17 cellular contexts compared by ENCODE assay signal in genomic region chr13:21234537-21234936, GRCh38. TPM values are rescaled to one million over a fixed set of nuclear protein-coding genes. Genes with fewer than 3 reads are reported as not detected.
DNase-seq lines count a peak whose midpoint lies in the region; ATAC-seq, FAIRE-seq and TF ChIP-seq lines count a peak whose summit lies in the region.
"Had no signal": no experiment of that assay in that cellular context is flagged by ENCODE, and none has a peak within 500 bp of the region (broad histone marks: within the 10 kb centered on the region; RNA-seq: fewer than 3 reads in every experiment).

No MANE protein-coding gene starts in this region.

- ATAC-seq in omental fat pad (ENCODE audit: low FRiP score), result no peak
- ATAC-seq: stimulated activated naive CD8-positive, alpha-beta T cell treated with anti-CD3 and anti-CD28 coated beads, Interleukin-15, Interleukin-2, amounts not matched to agents 100 U/mL and 50 U/mL, for 24 hours had no signal

- H3K18ac ChIP-seq in mesenchymal stem cell (ENCODE audit: low read depth in 1 of 2, low read length in 2 of 2), result no peak overlapping the region

- H2BK120ac ChIP-seq in mesenchymal stem cell (ENCODE audit: low read depth, low read length), result no peak overlapping the region

- no peak overlapping the region for H4K91ac ChIP-seq in mesenchymal stem cell (ENCODE audit: low read length)

- TF ChIP-seq POLR2A in GM12891 (IDR thresholded peaks at IDR 0.05; ENCODE audit: low read depth, low read length), result no peak
- TF ChIP-seq POLR2A in erythroblast (IDR thresholded peaks at IDR 0.05; ENCODE audit: low read length), result no peak

- WGBS in mesenchymal stem cell, result 55% methylated on average over 9 of the region's 9 CpGs

- no peaks in the 10 kb centered on the region for H3K4me1 ChIP-seq in mesenchymal stem cell (ENCODE audit: control insufficient read depth, insufficient read depth, low read depth, low read length)

- H3K4ac ChIP-seq in mesenchymal stem cell (ENCODE audit: low read depth in 1 of 2, low read length in 2 of 2), result no peak overlapping the region

- H4K8ac ChIP-seq in mesenchymal stem cell (ENCODE audit: low read length), result no peak overlapping the region

- no peak overlapping the region for H3K27ac ChIP-seq in mesenchymal stem cell (ENCODE audit: low read length, poor library complexity, severe bottlenecking)

- TF ChIP-seq CTCF in AG10803 (conservative IDR thresholded peaks at IDR 0.05; ENCODE audit: low read length), result no peak
- no peak for TF ChIP-seq CTCF in omental fat pad (IDR thresholded peaks at IDR 0.05)

- no peaks in the 10 kb centered on the region for H3K79me1 ChIP-seq in mesenchymal stem cell (replicated peaks; ENCODE audit: low read length, poor library complexity, severe bottlenecking)

- H2BK5ac ChIP-seq in mesenchymal stem cell (ENCODE audit: low read depth, low read length, poor library complexity, severe bottlenecking), result no peak overlapping the region

- no peak overlapping the region for H2BK12ac ChIP-seq in mesenchymal stem cell (ENCODE audit: low read length in 2 of 2)

- no peak overlapping the region for H3K4me2 ChIP-seq in mesenchymal stem cell (ENCODE audit: low read length, poor library complexity, severe bottlenecking)

- H3K23ac ChIP-seq in mesenchymal stem cell (ENCODE audit: low read length in 2 of 2), result no peak overlapping the region

- no peak overlapping the region for H2BK15ac ChIP-seq in mesenchymal stem cell (ENCODE audit: low read depth, poor library complexity, severe bottlenecking)

- no peak overlapping the region for H2AFZ ChIP-seq in mesenchymal stem cell (ENCODE audit: low read depth, low read length)

- H3K4me3 ChIP-seq in AG10803 (ENCODE audit: low read length) (no peak overlapping the region), mesenchymal stem cell (ENCODE audit: insufficient read depth in 1 of 2, low read depth in 1 of 2, low read length in 2 of 2) (peak overlapping the region in 1 of 2 experiments; percentile 4)

- H3K14ac ChIP-seq in mesenchymal stem cell (ENCODE audit: low read length in 2 of 2), result no peak overlapping the region

- no peaks in the 10 kb centered on the region for H3K9me3 ChIP-seq in mesenchymal stem cell (ENCODE audit: control insufficient read depth, low read length)

- DNase-seq in AG10803 (ENCODE audit: low read depth) (peak; percentile 35), GM12891 (ENCODE audit: insufficient read length, low spot score) (no peak), SW480 (ENCODE audit: low spot score) (peak; percentile 23), mesenchymal stem cell (peak; percentile 12), omental fat pad (ENCODE audit: low spot score) (no peak), NCI-H1694 (lab: John Stamatoyannopoulos, UW) (no peak), erythroblast (lab: John Stamatoyannopoulos, UW) (no peak), NCI-H187 treated with DMSO at 0.1 percent for 48 hours (lab: John Stamatoyannopoulos, UW) (no peak)
- DNase-seq: activated CD4-positive, alpha-beta T cell treated with anti-CD3 and anti-CD28 coated beads for 48 hours; CD4-positive, alpha-beta memory T cell; endodermal cell; GOT3; mesendoderm; NCI-H1436; stimulated activated CD4-positive, alpha-beta T cell treated with anti-CD3 and anti-CD28 coated beads, Interleukin-4, amount 100 ng/mL, for 4 hours; stimulated activated naive CD8-positive, alpha-beta T cell treated with anti-CD3 and anti-CD28 coated beads, Interleukin-15, Interleukin-2, amounts not matched to agents 100 U/mL and 50 U/mL, for 24 hours had no signal

- H3K9ac ChIP-seq in mesenchymal stem cell (ENCODE audit: low read length), result peak overlapping the region; percentile 93

- H3K27me3 ChIP-seq in mesenchymal stem cell (ENCODE audit: control insufficient read depth in 1 of 2, insufficient read depth in 1 of 2, low read length in 2 of 2), result no peaks in the 10 kb centered on the region

- H3K36me3 ChIP-seq in mesenchymal stem cell (ENCODE audit: control insufficient read depth in 1 of 2, insufficient read depth in 2 of 2, low read depth in 1 of 2, low read length in 2 of 2), result no peaks in the 10 kb centered on the region

- H2AK5ac ChIP-seq in mesenchymal stem cell (ENCODE audit: low read length, severe bottlenecking), result no peak overlapping the region

- FAIRE-seq in GM12891 (lab: Jason Lieb, UNC), result peak; percentile 52
- FAIRE-seq: HTR-8/SVneo had no signal

TF ChIP-seq in GM12891, 5 proteins besides CTCF, POLR2A, EP300 and RAD21:
- TF ChIP-seq POLR2AphosphoS5 (IDR thresholded peaks at IDR 0.05; ENCODE audit: low read depth, low read length) (no peak), POU2F2 (IDR thresholded peaks at IDR 0.05; ENCODE audit: low read depth, low read length) (no peak), SPI1 (IDR thresholded peaks at IDR 0.05; ENCODE audit: low read depth, low read length) (no peak), TAF1 (IDR thresholded peaks at IDR 0.05; ENCODE audit: low read depth, low read length) (no peak), PAX5 (IDR thresholded peaks at IDR 0.05; ENCODE audit: insufficient read depth, low read length, severe bottlenecking) (no peak)

RNA-seq across cellular contexts. Expression of gene MRPL57, which starts 58.1 kb away (rescaled TPM):
- polyA plus RNA-seq in GM12891 (2012; ENCODE audit: low read depth, missing spikeins), result 26.9 TPM
- 18.5 TPM for polyA plus RNA-seq in mesenchymal stem cell (2013, experiment 1 of 2)
- polyA plus RNA-seq in mesenchymal stem cell (2013, experiment 2 of 2), result 18.9 TPM
- 10 to 100 TPM; 19.1 to 29.2 (median 24.7) TPM for total RNA-seq in omental fat pad

RNA-seq across cellular contexts. Expression of gene SKA3, which starts 58.2 kb away (rescaled TPM):
- 14.6 TPM for polyA plus RNA-seq in GM12891 (2012; ENCODE audit: low read depth, missing spikeins)
- polyA plus RNA-seq in mesenchymal stem cell (2013, experiment 1 of 2), result 3.2 TPM
- 3.4 TPM for polyA plus RNA-seq in mesenchymal stem cell (2013, experiment 2 of 2)
- 1 to 10 TPM in 2 of 4 donors, under 1 TPM in 1, not detected in 1; 0.96 to 1.9 (median 1.1) TPM for total RNA-seq in omental fat pad

Comparison
In these comparisons a context has a peak if more than half of its experiments do, and no peak if none do; other contexts are left out.
1. DNase-seq: peak in AG10803 (single experiment), SW480 (single experiment) and mesenchymal stem cell (single experiment); none in GM12891 (single experiment), omental fat pad (single experiment), NCI-H1694 (single experiment), erythroblast (0 of 2) and NCI-H187 treated with DMSO at 0.1 percent for 48 hours (single experiment).